ENCODE assay signal across 8 cellular contexts in genomic region chr18:9869713-9870430, GRCh38. TPM values are rescaled to one million over a fixed set of nuclear protein-coding genes. Genes with fewer than 3 reads are reported as not detected.
DNase-seq lines count a peak whose midpoint lies in the region; ATAC-seq lines count a peak whose summit lies in the region.

No MANE protein-coding gene starts in this region.

- intact Hi-C loops in left colon (cut with DNase I, micrococcal nuclease): no loop called here

- DNase-seq in T-helper 2 cell treated with Interferon-gamma antibody and Interleukin-4, amounts not matched to agents 5 μg/mL and 100 μg/mL, for 36 hours (ENCODE audit: low spot score): peak; percentile 17
- DNase-seq in left colon (no peak), NCI-H128 (lab: John Stamatoyannopoulos, UW; ENCODE audit: unreplicated experiment) (no peak), midbrain (lab: John Stamatoyannopoulos, UW) (no peak)
- no peak for DNase-seq in activated CD4-positive, alpha-beta T cell treated with anti-CD3 and anti-CD28 coated beads, Interleukin-2, amount 50 U/mL, for 4 hours

- H3K4me3 Mint-ChIP-seq in T-helper 2 cell treated with Interferon-gamma antibody and Interleukin-4, amounts not matched to agents 5 μg/mL and 100 μg/mL, for 36 hours: no peak overlapping the region

- ATAC-seq in GM18873 (IDR thresholded peaks at IDR 0.05; ENCODE audit: low FRiP score, unreplicated experiment) (peak; percentile 82), HG03432 (IDR thresholded peaks at IDR 0.05; ENCODE audit: unreplicated experiment) (peak; percentile 87), left colon (peak; percentile 31), GM21367 (IDR thresholded peaks at IDR 0.05; ENCODE audit: unreplicated experiment) (no peak)

- peaks cover 10% of the 10 kb centered on the region for H3K36me3 Mint-ChIP-seq in T-helper 2 cell treated with Interferon-gamma antibody and Interleukin-4, amounts not matched to agents 5 μg/mL and 100 μg/mL, for 36 hours (ENCODE audit: low read depth)

- H3K27ac Mint-ChIP-seq in T-helper 2 cell treated with Interferon-gamma antibody and Interleukin-4, amounts not matched to agents 5 μg/mL and 100 μg/mL, for 36 hours: peak overlapping the region; percentile 69

- no peaks in the 10 kb centered on the region for H3K27me3 Mint-ChIP-seq in T-helper 2 cell treated with Interferon-gamma antibody and Interleukin-4, amounts not matched to agents 5 μg/mL and 100 μg/mL, for 36 hours (ENCODE audit: low read depth)

- H3K9me3 Mint-ChIP-seq in T-helper 2 cell treated with Interferon-gamma antibody and Interleukin-4, amounts not matched to agents 5 μg/mL and 100 μg/mL, for 36 hours: peaks cover 19% of the 10 kb centered on the region

- H3K4me1 Mint-ChIP-seq in T-helper 2 cell treated with Interferon-gamma antibody and Interleukin-4, amounts not matched to agents 5 μg/mL and 100 μg/mL, for 36 hours (ENCODE audit: low read depth): peaks cover 34% of the 10 kb centered on the region

RNA-seq across cellular contexts. Expression of gene TXNDC2, which starts 15.9 kb away (rescaled TPM):
- not detected for total RNA-seq in left colon

RNA-seq across cellular contexts. Expression of gene VAPA, which starts 43.9 kb away (rescaled TPM):
- 100 to 1,000 TPM; 242 to 274 TPM for total RNA-seq in left colon
